Comparison of ENCODE assay signal across 1 cellular context in genomic region chr5:10542151-10542550, GRCh38.
TF ChIP-seq lines count a peak whose summit lies in the region.

No MANE protein-coding gene starts in this region.

TF ChIP-seq in IMR-90, 13 proteins besides CTCF, POLR2A, EP300 and RAD21 (continued from another document):
- TF ChIP-seq RCOR1 (IDR thresholded peaks at IDR 0.05; ENCODE audit: insufficient replicate concordance, low read length): no peak
- no peak for TF ChIP-seq MXI1 (IDR thresholded peaks at IDR 0.05; ENCODE audit: borderline replicate concordance, low read depth, low read length)
